8 cellular contexts compared by ENCODE assay signal in the genomic region with DNA sequence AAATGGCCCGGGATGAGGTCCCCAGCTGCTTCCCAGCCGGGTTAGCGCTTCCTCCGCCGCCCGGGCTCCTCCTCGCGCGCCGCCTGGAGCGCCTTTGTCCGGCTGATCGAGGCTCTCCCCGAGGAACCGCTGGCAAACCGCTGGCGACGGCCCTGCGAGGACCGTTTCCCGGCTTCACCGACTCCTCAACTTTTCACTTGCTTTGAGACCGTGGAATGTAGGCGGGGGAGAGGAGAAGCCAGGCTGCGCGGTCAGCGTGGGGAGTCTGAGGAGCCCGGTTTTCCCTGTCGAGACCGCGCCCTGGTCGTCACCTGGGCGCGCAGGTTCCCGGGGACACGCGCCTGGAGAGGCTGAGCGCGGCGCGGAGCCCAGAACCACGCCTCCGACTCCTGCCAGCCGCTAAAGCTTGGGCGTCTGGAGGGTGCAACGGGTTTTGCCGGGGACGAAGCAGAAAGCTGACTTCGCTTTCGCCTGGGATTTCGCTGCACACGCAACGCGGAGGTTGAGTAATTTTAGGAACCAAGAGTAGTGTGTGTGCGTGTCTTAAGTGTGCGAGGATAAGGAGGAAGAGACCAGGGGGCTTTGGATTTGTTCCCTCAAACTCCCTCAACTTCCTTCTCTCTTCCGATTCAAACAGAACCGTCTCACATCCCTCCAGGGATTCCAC. TPM values are rescaled to one million over a fixed set of nuclear protein-coding genes. Genes with fewer than 3 reads are reported as not detected.
DNase-seq lines count a peak whose midpoint lies in the region; ATAC-seq, FAIRE-seq and TF ChIP-seq lines count a peak whose summit lies in the region.

No MANE protein-coding gene starts in this region.

- no peak for TF ChIP-seq POLR2A in endothelial cell of umbilical vein (IDR thresholded peaks at IDR 0.05; ENCODE audit: low read depth, low read length)

- H3K4me1 ChIP-seq in endothelial cell of umbilical vein (ENCODE audit: control insufficient read depth, extremely low read depth, insufficient read depth, low read length), result peaks cover 12% of the 10 kb centered on the region
- peaks cover 10% of the 10 kb centered on the region for H3K4me1 ChIP-seq in mucosa of descending colon (ENCODE audit: low read depth)
- peaks cover 4 to 23% (median 21%) of the 10 kb centered on the region in 5 donors for H3K4me1 ChIP-seq in subcutaneous abdominal adipose tissue (ENCODE audit: control insufficient read depth in 5 of 5, insufficient read depth in 5 of 5, low read length in 5 of 5)

- peak overlapping the region; percentile 79 for H3K4me3 Mint-ChIP-seq in activated CD8-positive, alpha-beta T cell treated with anti-CD3 and anti-CD28 coated beads, Interleukin-2, amount 10 ng/mL, durations not matched to agents 7 days and 5 days

- TF ChIP-seq CTCF in endothelial cell of umbilical vein (IDR thresholded peaks at IDR 0.05; ENCODE audit: extremely low read depth in 1 of 2, insufficient read depth in 1 of 2, low read depth in 1 of 2, low read length in 2 of 2) (no peak), mucosa of descending colon (IDR thresholded peaks at IDR 0.05) (no peak)

- H3K9me3 ChIP-seq in endothelial cell of umbilical vein (replicated peaks; ENCODE audit: control insufficient read depth, insufficient read depth, low read length) (no peaks in the 10 kb centered on the region), mucosa of descending colon (no peaks in the 10 kb centered on the region), subcutaneous abdominal adipose tissue (ENCODE audit: control insufficient read depth in 5 of 5, low read length in 5 of 5) (no peaks in the 10 kb centered on the region)

- peak overlapping the region; percentile 45 for H3K27ac Mint-ChIP-seq in activated CD8-positive, alpha-beta T cell treated with anti-CD3 and anti-CD28 coated beads, Interleukin-2, amount 10 ng/mL, durations not matched to agents 7 days and 5 days

- H3K36me3 ChIP-seq in endothelial cell of umbilical vein (ENCODE audit: control insufficient read depth in 2 of 2, extremely low read depth in 1 of 2, insufficient read depth in 2 of 2, low read length in 2 of 2) (no peaks in the 10 kb centered on the region), mucosa of descending colon (ENCODE audit: low read depth) (no peaks in the 10 kb centered on the region), subcutaneous abdominal adipose tissue (ENCODE audit: control insufficient read depth in 5 of 5, insufficient read depth in 5 of 5, low read length in 5 of 5) (no peaks in the 10 kb centered on the region)

- CTCF ChIA-PET in activated CD8-positive, alpha-beta T cell treated with anti-CD3 and anti-CD28 coated beads, Interleukin-2, amount 10 ng/mL, durations not matched to agents 7 days and 5 days (lab: Charles Lee), result interaction anchor here (0.9 to 1.0 kb wide), 2 partner anchors 14 to 15 kb away, joined by 3 to 4 read pairs; no protein-coding TSS in a partner anchor
- CTCF ChIA-PET in endothelial cell of umbilical vein (lab: Charles Lee), result interaction anchor here (0.6 to 3.6 kb wide), 11 partner anchors 14 to 372 kb away, joined by 3 to 43 read pairs (median 3); no protein-coding TSS in a partner anchor

- BruUV-seq in endothelial cell of umbilical vein (replicated peaks; lab: Mats Ljungman, UMichigan), result no TSS peak

- DNase-seq in SIG-M5 treated with dmso at 0.1 percent for 504 hours (lab: John Stamatoyannopoulos, UW; ENCODE audit: unreplicated experiment), result peak; percentile 65
- DNase-seq in SIG-M5 (lab: John Stamatoyannopoulos, UW), result no peak
- peak; percentile 63 for DNase-seq in NCI-H146 treated with DMSO at 0.1 percent for 48 hours (lab: John Stamatoyannopoulos, UW; ENCODE audit: unreplicated experiment)
- peak; percentile 45 for DNase-seq in activated CD8-positive, alpha-beta T cell treated with anti-CD3 and anti-CD28 coated beads, Interleukin-2, amount 10 ng/mL, durations not matched to agents 7 days and 5 days
- DNase-seq in endothelial cell of umbilical vein (ENCODE audit: low read depth, low spot score), result peak; percentile 56
- DNase-seq in mucosa of descending colon, result peak; percentile 68 to 83 (median 80)

- peaks cover 19% of the 10 kb centered on the region for H3K4me1 Mint-ChIP-seq in activated CD8-positive, alpha-beta T cell treated with anti-CD3 and anti-CD28 coated beads, Interleukin-2, amount 10 ng/mL, durations not matched to agents 7 days and 5 days (ENCODE audit: low read depth)

- intact Hi-C loops in endothelial cell of umbilical vein (cut with micrococcal nuclease) (loop anchor here (2.0 to 10.0 kb wide), 7 partner anchors 70 to 692 kb away; a partner anchor contains a TSS), mucosa of descending colon (cut with DNase I, micrococcal nuclease) (no loop called here)

- peak overlapping the region; percentile 14 for H2AFZ ChIP-seq in endothelial cell of umbilical vein (ENCODE audit: low read depth, low read length)

- H3K27ac ChIP-seq in endothelial cell of umbilical vein (ENCODE audit: insufficient read depth, low read depth, low read length) (peak overlapping the region; percentile 73), subcutaneous abdominal adipose tissue (ENCODE audit: low read depth, low read length) (peak overlapping the region; percentile 67)

- H3K27me3 ChIP-seq in endothelial cell of umbilical vein (ENCODE audit: control insufficient read depth in 2 of 2, insufficient read depth in 2 of 2, low read length in 2 of 2), result no peaks in the 10 kb centered on the region
- peaks cover 0 to 5% (median 0%) of the 10 kb centered on the region in 5 donors for H3K27me3 ChIP-seq in subcutaneous abdominal adipose tissue (ENCODE audit: control insufficient read depth in 5 of 5, insufficient read depth in 4 of 5, low read length in 5 of 5)

- peak overlapping the region; percentile 84 for H3K4me2 ChIP-seq in endothelial cell of umbilical vein (ENCODE audit: insufficient read depth, low read length)

- H3K79me2 ChIP-seq in endothelial cell of umbilical vein (ENCODE audit: control insufficient read depth, insufficient read depth, low read length), result peaks cover 33% of the 10 kb centered on the region

- H3K9me3 Mint-ChIP-seq in activated CD8-positive, alpha-beta T cell treated with anti-CD3 and anti-CD28 coated beads, Interleukin-2, amount 10 ng/mL, durations not matched to agents 7 days and 5 days (ENCODE audit: insufficient read depth), result no peaks in the 10 kb centered on the region

- H3K9ac ChIP-seq in endothelial cell of umbilical vein (replicated peaks; ENCODE audit: extremely low read depth, insufficient read depth, low read length) (peak overlapping the region; percentile 90), subcutaneous abdominal adipose tissue (ENCODE audit: low read length in 5 of 5) (peak overlapping the region in 3 of 5 donors; percentile 57 to 73 (median 59))

- no peaks in the 10 kb centered on the region for H3K9me1 ChIP-seq in endothelial cell of umbilical vein (replicated peaks; ENCODE audit: control insufficient read depth, extremely low read depth, insufficient read depth, low read length)

- peaks cover 5% of the 10 kb centered on the region for H3K36me3 Mint-ChIP-seq in activated CD8-positive, alpha-beta T cell treated with anti-CD3 and anti-CD28 coated beads, Interleukin-2, amount 10 ng/mL, durations not matched to agents 7 days and 5 days (ENCODE audit: low read depth)

- H4K20me1 ChIP-seq in endothelial cell of umbilical vein (replicated peaks; ENCODE audit: control insufficient read depth, extremely low read depth, insufficient read depth, low read length), result peaks cover 4% of the 10 kb centered on the region

- H3K4me3 ChIP-seq in endothelial cell of umbilical vein (replicated peaks in 1 of 3; ENCODE audit: insufficient read depth in 1 of 3, low read depth in 1 of 3, low read length in 3 of 3) (peak overlapping the region; percentile 65 to 85 (median 74)), mucosa of descending colon (peak overlapping the region; percentile 78), subcutaneous abdominal adipose tissue (ENCODE audit: low read depth in 1 of 5, low read length in 5 of 5) (peak overlapping the region; percentile 72 to 87 (median 73))

- peak; percentile 24 for ATAC-seq in HG02610 (IDR thresholded peaks at IDR 0.05; ENCODE audit: unreplicated experiment)
- ATAC-seq in activated CD8-positive, alpha-beta T cell treated with anti-CD3 and anti-CD28 coated beads, Interleukin-2, amount 10 ng/mL, durations not matched to agents 7 days and 5 days, result peak; percentile 26
- ATAC-seq in mucosa of descending colon, result peak; percentile 73

- peak; percentile 57 for FAIRE-seq in endothelial cell of umbilical vein (lab: Jason Lieb, UNC)

- POLR2A ChIA-PET in activated CD8-positive, alpha-beta T cell treated with anti-CD3 and anti-CD28 coated beads, Interleukin-2, amount 10 ng/mL, durations not matched to agents 7 days and 5 days (lab: Charles Lee), result no interaction called here
- POLR2A ChIA-PET in endothelial cell of umbilical vein (lab: Charles Lee), result no interaction called here

- peaks cover 15% of the 10 kb centered on the region for H3K27me3 Mint-ChIP-seq in activated CD8-positive, alpha-beta T cell treated with anti-CD3 and anti-CD28 coated beads, Interleukin-2, amount 10 ng/mL, durations not matched to agents 7 days and 5 days (ENCODE audit: low read depth)

- dilution Hi-C loops in endothelial cell of umbilical vein (cut with MboI; ENCODE audit: extremely low pct_ligation_motif_present, low sequenced_read_pairs), result no loop called here

TF ChIP-seq in endothelial cell of umbilical vein, 7 proteins besides CTCF, POLR2A, EP300 and RAD21:
- TF ChIP-seq EZH2 (IDR thresholded peaks at IDR 0.05; ENCODE audit: borderline replicate concordance, low read depth, low read length, severe bottlenecking) (no peak), POLR2AphosphoS5 (IDR thresholded peaks at IDR 0.05; ENCODE audit: insufficient read depth, low read depth, low read length) (peak; percentile 5)

RNA-seq across cellular contexts. Expression of a gene that starts 7.3 kb away (rescaled TPM):
- total RNA-seq in activated CD8-positive, alpha-beta T cell treated with anti-CD3 and anti-CD28 coated beads, Interleukin-2, amount 10 ng/mL, durations not matched to agents 7 days and 5 days, result 10 to 100 TPM; 20.3 to 20.7 TPM
- 30.1 and 32.9 TPM in 2 replicates for total RNA-seq in endothelial cell of umbilical vein
- polyA plus RNA-seq in endothelial cell of umbilical vein, result 4.1 and 4.4 TPM in 2 replicates
- polyA plus RNA-seq in endothelial cell of umbilical vein (2011; cell fraction: cytosol; rRNA removed), result 4.0 TPM in 2 replicates
- polyA plus RNA-seq in endothelial cell of umbilical vein (2011; cell fraction: nucleus; rRNA removed), result 19.8 and 21.5 TPM in 2 replicates
- polyA plus RNA-seq in endothelial cell of umbilical vein (2012), result 10.7 and 13.6 TPM in 2 replicates
- 39.7 and 40.1 TPM in 2 replicates for polyA minus RNA-seq in endothelial cell of umbilical vein
- 5.7 TPM for polyA minus RNA-seq in endothelial cell of umbilical vein (2011; cell fraction: cytosol; rRNA and poly(A)+ RNA removed)
- 58.5 and 80.1 TPM in 2 replicates for polyA minus RNA-seq in endothelial cell of umbilical vein (2011; cell fraction: nucleus; rRNA and poly(A)+ RNA removed)
- 10 to 100 TPM; 18.8 to 27.0 (median 26.3) TPM for total RNA-seq in mucosa of descending colon
